Comparison of ENCODE assay signal across 8 cellular contexts in genomic region chr1:184889902-184890301, GRCh38.
A peak's percentile ranks its signal among the peaks of the same experiment; 100 is the strongest.
DNase-seq lines count a peak whose midpoint lies in the region; ATAC-seq, FAIRE-seq and TF ChIP-seq lines count a peak whose summit lies in the region.
"Had no signal": no experiment of that assay in that cellular context is flagged by ENCODE, and none has a peak within 500 bp of the region (broad histone marks: within the 10 kb centered on the region; RNA-seq: fewer than 3 reads in every experiment).

No MANE protein-coding gene starts in this region.

- peak overlapping the region; percentile 59 for H3K4me3 Mint-ChIP-seq in stimulated activated effector memory CD8-positive, alpha-beta T cell treated with anti-CD3 and anti-CD28 coated beads, Interleukin-12 subunit alpha, Interleukin-12 subunit beta, amount 100 ng/mL, for 72 hours

- H3K9me3 Mint-ChIP-seq in stimulated activated effector memory CD8-positive, alpha-beta T cell treated with anti-CD3 and anti-CD28 coated beads, Interleukin-12 subunit alpha, Interleukin-12 subunit beta, amount 100 ng/mL, for 72 hours, result no peaks in the 10 kb centered on the region

- TF ChIP-seq POLR2A in H54 (IDR thresholded peaks at IDR 0.05; ENCODE audit: low read depth, low read length), result no peak

- peaks cover 72% of the 10 kb centered on the region for H3K4me1 Mint-ChIP-seq in stimulated activated effector memory CD8-positive, alpha-beta T cell treated with anti-CD3 and anti-CD28 coated beads, Interleukin-12 subunit alpha, Interleukin-12 subunit beta, amount 100 ng/mL, for 72 hours

- H3K36me3 Mint-ChIP-seq in stimulated activated effector memory CD8-positive, alpha-beta T cell treated with anti-CD3 and anti-CD28 coated beads, Interleukin-12 subunit alpha, Interleukin-12 subunit beta, amount 100 ng/mL, for 72 hours, result peaks cover 48% of the 10 kb centered on the region

- peak; percentile 6 for FAIRE-seq in H54 (lab: Jason Lieb, UNC)

- no peak overlapping the region for H3K4me3 ChIP-seq in fibroblast of mammary gland (ENCODE audit: control insufficient read depth, low read depth, low read length)
- H3K4me3 ChIP-seq: PC-9 had no signal

- H3K27ac Mint-ChIP-seq in stimulated activated effector memory CD8-positive, alpha-beta T cell treated with anti-CD3 and anti-CD28 coated beads, Interleukin-12 subunit alpha, Interleukin-12 subunit beta, amount 100 ng/mL, for 72 hours, result peak overlapping the region; percentile 99

- DNase-seq in H54 (ENCODE audit: insufficient read length, low spot score) (no peak), fibroblast of mammary gland (ENCODE audit: low read depth) (peak; percentile 26), NCI-H510A treated with DMSO at 0.1 percent for 48 hours (lab: John Stamatoyannopoulos, UW) (no peak), ureter (ENCODE audit: low spot score) (no peak)
- no peak for DNase-seq in stimulated activated effector memory CD8-positive, alpha-beta T cell treated with anti-CD3 and anti-CD28 coated beads, Interleukin-12 subunit alpha, Interleukin-12 subunit beta, amount 100 ng/mL, for 72 hours (ENCODE audit: low spot score in 2 of 2)

- ATAC-seq in SK-N-SH treated with all-trans-retinoic acid at 6 μM for 48 hours (peak; percentile 11), HG03025 (IDR thresholded peaks at IDR 0.05; ENCODE audit: low FRiP score, unreplicated experiment) (no peak)
- no peak for ATAC-seq in stimulated activated effector memory CD8-positive, alpha-beta T cell treated with anti-CD3 and anti-CD28 coated beads, Interleukin-12 subunit alpha, Interleukin-12 subunit beta, amount 100 ng/mL, for 72 hours

- TF ChIP-seq CTCF in fibroblast of mammary gland (conservative IDR thresholded peaks at IDR 0.05; ENCODE audit: control insufficient read depth, insufficient read depth, low read depth, low read length), result no peak

TF ChIP-seq in SK-N-SH treated with all-trans-retinoic acid at 6 μM for 48 hours, 23 proteins besides CTCF, POLR2A, EP300 and RAD21:
- TF ChIP-seq CREB5 (CRISPR knock-in tag; IDR thresholded peaks at IDR 0.05; ENCODE audit: low read depth) (no peak), ARNTL (CRISPR knock-in tag; IDR thresholded peaks at IDR 0.05; ENCODE audit: borderline replicate concordance, low read depth) (no peak), OSR1 (CRISPR knock-in tag; IDR thresholded peaks at IDR 0.05) (no peak), TOX (CRISPR knock-in tag; IDR thresholded peaks at IDR 0.05; ENCODE audit: borderline replicate concordance) (0 out of 2 replicates have a peak, but pooled peaks have one; percentile 26), PATZ1 (CRISPR knock-in tag; IDR thresholded peaks at IDR 0.05; ENCODE audit: borderline replicate concordance) (no peak), SNAI2 (CRISPR knock-in tag; IDR thresholded peaks at IDR 0.05) (no peak), ZC3H10 (CRISPR knock-in tag; IDR thresholded peaks at IDR 0.05) (0 out of 2 replicates have a peak, but pooled peaks have one; percentile 20), ZNF565 (CRISPR knock-in tag; conservative IDR thresholded peaks at IDR 0.05; ENCODE audit: low read depth) (no peak)
